ENCODE assay signal across 15 cellular contexts in the genomic region with DNA sequence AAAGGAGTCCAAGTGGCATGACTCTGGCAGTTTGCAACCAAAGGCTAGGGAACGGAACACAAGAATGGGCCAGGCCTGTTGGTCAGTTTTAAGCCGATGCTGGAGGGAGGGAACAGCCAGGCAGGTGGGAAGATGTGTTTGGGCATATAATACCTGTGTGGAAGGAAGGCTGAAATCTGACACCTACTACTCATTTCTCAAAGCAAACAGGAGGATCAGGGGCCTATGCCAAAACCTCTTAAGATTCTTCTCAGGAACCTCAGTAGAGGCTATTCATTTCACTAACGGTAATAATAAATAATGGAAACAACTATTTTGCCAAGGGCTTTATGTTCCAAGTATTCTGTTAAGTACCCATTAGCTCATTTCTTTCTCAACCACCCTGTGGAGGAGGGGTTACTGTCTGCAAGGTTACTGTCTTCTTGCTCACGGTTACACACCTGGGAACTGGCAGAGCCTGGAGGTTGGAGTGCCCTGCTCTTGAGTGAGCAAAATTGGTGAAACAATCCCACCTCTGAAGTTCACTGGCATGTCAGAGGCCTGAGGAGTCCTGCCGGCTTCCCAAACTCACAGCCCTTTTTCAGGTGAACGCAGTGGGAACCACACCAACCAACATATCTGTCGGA. TPM values are rescaled to one million over a fixed set of nuclear protein-coding genes. Genes with fewer than 3 reads are reported as not detected.
DNase-seq lines count a peak whose midpoint lies in the region; ATAC-seq, FAIRE-seq and TF ChIP-seq lines count a peak whose summit lies in the region.
"Had no signal": no experiment of that assay in that cellular context is flagged by ENCODE, and none has a peak within 500 bp of the region (broad histone marks: within the 10 kb centered on the region; RNA-seq: fewer than 3 reads in every experiment).

No MANE protein-coding gene starts in this region.

- no peak for ATAC-seq in CD4-positive, CD25-positive, alpha-beta regulatory T cell (ENCODE audit: low read depth in 2 of 2)
- no peak for ATAC-seq in HepG2
- no peak for ATAC-seq in stimulated activated naive CD8-positive, alpha-beta T cell treated with anti-CD3 and anti-CD28 coated beads, Interleukin-15, Interleukin-2, amounts not matched to agents 100 U/mL and 50 U/mL, for 24 hours
- ATAC-seq in GM21390 (IDR thresholded peaks at IDR 0.05; ENCODE audit: unreplicated experiment), result no peak
- no peak for ATAC-seq in GM21529 (IDR thresholded peaks at IDR 0.05; ENCODE audit: unreplicated experiment)

- H4K20me1 ChIP-seq in HepG2 (ENCODE audit: insufficient read depth, low read length), result no peaks in the 10 kb centered on the region

- H3K4me3 Mint-ChIP-seq in CD4-positive, CD25-positive, alpha-beta regulatory T cell, result no peak overlapping the region
- H3K4me3 Mint-ChIP-seq: activated naive CD8-positive, alpha-beta T cell treated with anti-CD3 and anti-CD28 coated beads for 36 hours; neural progenitor cell had no signal

- peaks cover 26% of the 10 kb centered on the region for H3K36me3 ChIP-seq in CD4-positive, CD25-positive, alpha-beta regulatory T cell (ENCODE audit: control insufficient read depth, insufficient read depth, low read length)
- peaks cover 13 to 31% of the 10 kb centered on the region in 2 experiments for H3K36me3 ChIP-seq in HepG2 (replicated peaks in 1 of 2; ENCODE audit: control insufficient read depth in 1 of 2, insufficient read depth in 2 of 2, low read length in 2 of 2)
- H3K36me3 ChIP-seq: neural progenitor cell had no signal

- BruUV-seq in HepG2 (replicated peaks; lab: Mats Ljungman, UMichigan), result no TSS peak

- no peaks in the 10 kb centered on the region for H3K9me3 ChIP-seq in CD4-positive, CD25-positive, alpha-beta regulatory T cell (ENCODE audit: control insufficient read depth in 2 of 2, low read length in 2 of 2)
- no peaks in the 10 kb centered on the region for H3K9me3 ChIP-seq in HepG2 (ENCODE audit: low read length)
- H3K9me3 ChIP-seq: spleen, vagina had no signal

- DNase-seq in CD4-positive, CD25-positive, alpha-beta regulatory T cell, result no peak
- DNase-seq in LNCaP clone FGC (ENCODE audit: low read depth) (peak; percentile 86), RPMI8226 (peak; percentile 6), HepG2 (ENCODE audit: low spot score) (no peak)
- DNase-seq in stimulated activated naive CD8-positive, alpha-beta T cell treated with anti-CD3 and anti-CD28 coated beads, Interleukin-15, Interleukin-2, amounts not matched to agents 100 U/mL and 50 U/mL, for 24 hours, result no peak
- no peak for DNase-seq in stimulated activated CD4-positive, alpha-beta T cell treated with anti-CD3 and anti-CD28 coated beads, Interleukin-4, amount 100 ng/mL, for 24 hours
- DNase-seq: activated CD8-positive, alpha-beta memory T cell treated with anti-CD3 and anti-CD28 coated beads for 24 hours; activated naive CD8-positive, alpha-beta T cell treated with anti-CD3 and anti-CD28 coated beads for 36 hours; spleen; T-helper 2 cell had no signal

- no peak overlapping the region for H3K4me3 ChIP-seq in CD4-positive, CD25-positive, alpha-beta regulatory T cell (ENCODE audit: low read depth, low read length)
- H3K4me3 ChIP-seq in LNCaP clone FGC (ENCODE audit: low read depth, low read length), result no peak overlapping the region
- H3K4me3 ChIP-seq in HepG2 (replicated peaks in 1 of 3; ENCODE audit: insufficient read depth in 1 of 3, low read depth in 2 of 3, low read length in 3 of 3), result no peak overlapping the region
- H3K4me3 ChIP-seq: neural progenitor cell, spleen, vagina had no signal

- no peak for TF ChIP-seq POLR2A in HepG2 (IDR thresholded peaks at IDR 0.05; ENCODE audit: insufficient read depth in 1 of 2, low read depth in 2 of 2, low read length in 2 of 2)

- in situ Hi-C loops in HepG2 (cut with HindIII; ENCODE audit: extremely low pct_ligation_motif_present, low pct_unique_long_range_greater_than_20kb), result loop anchor here (5.0 kb wide), 3 partner anchors 37 to 217 kb away; partner anchors contain the start of gene GOT1

- H3K9ac ChIP-seq in HepG2 (ENCODE audit: insufficient read depth, low read depth, low read length), result no peak overlapping the region
- H3K9ac ChIP-seq: neural progenitor cell had no signal

- no peak overlapping the region for H3K27ac ChIP-seq in CD4-positive, CD25-positive, alpha-beta regulatory T cell (ENCODE audit: insufficient read depth, low read length, poor library complexity, severe bottlenecking)
- H3K27ac ChIP-seq in HepG2 (ENCODE audit: extremely low read length, insufficient read depth, low read length), result peak overlapping the region; percentile 76
- H3K27ac ChIP-seq: neural progenitor cell, spleen, vagina had no signal

- peak overlapping the region in 2 of 3 donors; percentile 55 to 63 for H3K27ac Mint-ChIP-seq in CD4-positive, CD25-positive, alpha-beta regulatory T cell
- H3K27ac Mint-ChIP-seq: activated naive CD8-positive, alpha-beta T cell treated with anti-CD3 and anti-CD28 coated beads for 36 hours; neural progenitor cell had no signal

- intact Hi-C loops in HepG2 (cut with micrococcal nuclease; ENCODE audit: unreplicated experiment), result no loop called here

- TF ChIP-seq RAD21 in HepG2 (CRISPR knock-in tag; IDR thresholded peaks at IDR 0.05), result no peak

- POLR2A ChIA-PET in HepG2 (lab: Yijun Ruan, JAX), result interaction anchor here (3.5 kb wide), 1 partner anchor 36 kb away, joined by 16 read pairs; the partner anchor contains the start of gene GOT1

- TF ChIP-seq EP300 in HepG2 (IDR thresholded peaks at IDR 0.05; ENCODE audit: low read depth in 2 of 2, low read length in 2 of 2), result no peak
- TF ChIP-seq EP300 in HepG2 (CRISPR knock-in tag; IDR thresholded peaks at IDR 0.05; ENCODE audit: borderline replicate concordance), result no peak

- no peak overlapping the region for H2AFZ ChIP-seq in HepG2 (ENCODE audit: low read length)
- H2AFZ ChIP-seq: neural progenitor cell had no signal

- peaks cover 0 to 10% (median 3%) of the 10 kb centered on the region in 4 donors for H3K4me1 Mint-ChIP-seq in CD4-positive, CD25-positive, alpha-beta regulatory T cell
- H3K4me1 Mint-ChIP-seq: neural progenitor cell had no signal

- CTCF ChIA-PET in HepG2 (lab: Yijun Ruan, JAX; ENCODE audit: low intra/inter-chr PET ratio, low total read pairs), result no interaction called here

- no peaks in the 10 kb centered on the region for H3K79me2 ChIP-seq in HepG2 (ENCODE audit: insufficient read depth, low read length)

- TF ChIP-seq CTCF in LNCaP clone FGC (IDR thresholded peaks at IDR 0.05; ENCODE audit: control insufficient read depth, extremely low read depth, insufficient read depth) (0 out of 2 replicates have a peak, but pooled peaks have one; percentile 1), HepG2 (CRISPR knock-in tag; IDR thresholded peaks at IDR 0.05) (no peak)

- WGBS in HepG2 (ENCODE audit: low lambda C conversion rate), result 92% methylated on average over 7 of the region's 7 CpGs

- no peaks in the 10 kb centered on the region for H3K4me1 ChIP-seq in CD4-positive, CD25-positive, alpha-beta regulatory T cell (ENCODE audit: control insufficient read depth, insufficient read depth, low read length, poor library complexity, severe bottlenecking)
- peaks cover 68% of the 10 kb centered on the region for H3K4me1 ChIP-seq in HepG2 (ENCODE audit: insufficient read depth, low read length)
- H3K4me1 ChIP-seq: neural progenitor cell, vagina had no signal

- FAIRE-seq in HepG2 (lab: Jason Lieb, UNC), result no peak
- FAIRE-seq: frontal cortex had no signal

- no peaks in the 10 kb centered on the region for H3K9me3 Mint-ChIP-seq in CD4-positive, CD25-positive, alpha-beta regulatory T cell
- H3K9me3 Mint-ChIP-seq: activated naive CD8-positive, alpha-beta T cell treated with anti-CD3 and anti-CD28 coated beads for 36 hours; neural progenitor cell had no signal

- H3K36me3 Mint-ChIP-seq in CD4-positive, CD25-positive, alpha-beta regulatory T cell, result peaks cover 11% of the 10 kb centered on the region
- H3K36me3 Mint-ChIP-seq: activated naive CD8-positive, alpha-beta T cell treated with anti-CD3 and anti-CD28 coated beads for 36 hours had no signal

- H3K27me3 Mint-ChIP-seq in CD4-positive, CD25-positive, alpha-beta regulatory T cell, result peaks cover 7% of the 10 kb centered on the region
- H3K27me3 Mint-ChIP-seq: activated naive CD8-positive, alpha-beta T cell treated with anti-CD3 and anti-CD28 coated beads for 36 hours had no signal

- no peaks in the 10 kb centered on the region for H3K27me3 ChIP-seq in CD4-positive, CD25-positive, alpha-beta regulatory T cell (ENCODE audit: control insufficient read depth, insufficient read depth, low read length)
- H3K27me3 ChIP-seq in HepG2 (ENCODE audit: control insufficient read depth in 1 of 2, insufficient read depth in 2 of 2, low read length in 2 of 2), result no peaks in the 10 kb centered on the region
- H3K27me3 ChIP-seq: spleen, vagina had no signal

- peak overlapping the region; percentile 27; the same call in 1 of the 2 replicates for H3K4me2 ChIP-seq in HepG2 (ENCODE audit: low read depth, low read length)
- H3K4me2 ChIP-seq: neural progenitor cell had no signal

TF ChIP-seq in HepG2, 621 proteins besides CTCF, POLR2A, EP300 and RAD21 (continues in another document):
- peak; percentile 45; the same call in 1 of the 2 replicates for TF ChIP-seq POLR2G (IDR thresholded peaks at IDR 0.05; ENCODE audit: low read depth, low read length)

RNA-seq across cellular contexts. Expression of gene GOT1, which starts 35.5 kb away (rescaled TPM):
- total RNA-seq in CD4-positive, CD25-positive, alpha-beta regulatory T cell, result 8.4 TPM
- polyA plus RNA-seq in CD4-positive, CD25-positive, alpha-beta regulatory T cell, result 10 to 100 TPM; 19.2 to 27.5 (median 22.2) TPM
- total RNA-seq in HepG2 (2016; rRNA removed; fragmentation: Illumina TruSeq; extraction: Trizol), result 102 and 138 TPM in 2 replicates
- total RNA-seq in HepG2 (2016; cell fraction: cytosol; rRNA removed; fragmentation: Illumina TruSeq; extraction: Trizol; ENCODE audit: low read depth), result 28.5 and 30.6 TPM in 2 replicates
- total RNA-seq in HepG2 (2016; cell fraction: insoluble cytoplasmic fraction; rRNA removed; fragmentation: Illumina TruSeq; extraction: Trizol), result 105 and 133 TPM in 2 replicates
- total RNA-seq in HepG2 (2016; cell fraction: membrane; rRNA removed; fragmentation: Illumina TruSeq; extraction: Trizol), result 30.1 and 35.1 TPM in 2 replicates
- total RNA-seq in HepG2 (2016; cell fraction: nucleus; rRNA removed; fragmentation: Illumina TruSeq; extraction: Trizol), result 41.3 and 49.6 TPM in 2 replicates
- 81.2 and 108 TPM in 2 replicates for polyA plus RNA-seq in HepG2 (2011; rRNA removed)
- polyA plus RNA-seq in HepG2 (2011; cell fraction: cytosol; rRNA removed), result 60.2 and 68.1 TPM in 2 replicates
- polyA plus RNA-seq in HepG2 (2011; cell fraction: nucleus; rRNA removed), result 40.4 and 52.4 TPM in 2 replicates
- 92.4 and 114 TPM in 2 replicates for polyA plus RNA-seq in HepG2 (2012)
- polyA plus RNA-seq in HepG2 (2016; cell fraction: cytosol; fragmentation: Illumina TruSeq; extraction: Trizol; ENCODE audit: low read depth), result 18.3 and 21.0 TPM in 2 replicates
- polyA plus RNA-seq in HepG2 (2016; cell fraction: insoluble cytoplasmic fraction; fragmentation: Illumina TruSeq; extraction: Trizol; ENCODE audit: low read depth), result 135 and 142 TPM in 2 replicates
- polyA plus RNA-seq in HepG2 (2016; cell fraction: membrane; fragmentation: Illumina TruSeq; extraction: Trizol; ENCODE audit: low read depth), result 21.5 and 28.1 TPM in 2 replicates
- polyA plus RNA-seq in HepG2 (2016; cell fraction: nucleus; fragmentation: Illumina TruSeq; extraction: Trizol; ENCODE audit: insufficient read depth, low read depth), result 59.9 and 72.8 TPM in 2 replicates
- polyA minus RNA-seq in HepG2 (2011; rRNA and poly(A)+ RNA removed; ENCODE audit: low replicate concordance), result 39.6 and 69.8 TPM in 2 replicates
- 71.8 and 90.7 TPM in 2 replicates for polyA minus RNA-seq in HepG2 (2011; cell fraction: cytosol; rRNA and poly(A)+ RNA removed)
- polyA minus RNA-seq in HepG2 (2011; cell fraction: nucleus; rRNA and poly(A)+ RNA removed), result 41.1 and 59.3 TPM in 2 replicates

Comparison
In these comparisons a context has a peak if more than half of its experiments do, and no peak if none do; other contexts are left out.
1. DNase-seq: peak in LNCaP clone FGC (single experiment) and RPMI8226 (single experiment); none in CD4-positive, CD25-positive, alpha-beta regulatory T cell (0 of 3), HepG2 (single experiment), stimulated activated naive CD8-positive, alpha-beta T cell treated with anti-CD3 and anti-CD28 coated beads, Interleukin-15, Interleukin-2, amounts not matched to agents 100 U/mL and 50 U/mL, for 24 hours (single experiment) and stimulated activated CD4-positive, alpha-beta T cell treated with anti-CD3 and anti-CD28 coated beads, Interleukin-4, amount 100 ng/mL, for 24 hours (single experiment).